In the genomic region with DNA sequence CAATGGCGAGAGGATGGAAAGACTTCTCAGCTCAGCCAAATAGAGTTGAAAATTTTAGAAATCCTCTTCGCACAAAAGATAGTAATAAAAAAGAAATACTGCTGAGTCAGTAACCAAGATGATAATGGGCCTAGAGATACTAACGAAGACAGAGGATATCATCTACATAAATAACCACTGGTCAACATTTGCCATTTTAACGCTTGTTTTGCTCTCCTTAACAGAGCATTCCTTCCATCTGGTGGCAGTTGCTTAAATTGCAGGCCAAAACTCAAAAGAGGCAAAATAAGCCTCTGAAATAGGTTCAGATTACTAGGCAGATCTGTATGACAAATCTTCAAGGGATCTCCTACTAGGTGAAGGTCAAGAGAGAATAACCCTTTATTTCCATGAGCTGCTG, we compare ENCODE assay signal across 9 cellular contexts. TPM values are rescaled to one million over a fixed set of nuclear protein-coding genes. Genes with fewer than 3 reads are reported as not detected.
A peak's percentile ranks its signal among the peaks of the same experiment; 100 is the strongest.
DNase-seq lines count a peak whose midpoint lies in the region; ATAC-seq, FAIRE-seq and TF ChIP-seq lines count a peak whose summit lies in the region.
"Had no signal": no experiment of that assay in that cellular context is flagged by ENCODE, and none has a peak within 500 bp of the region (broad histone marks: within the 10 kb centered on the region; RNA-seq: fewer than 3 reads in every experiment).

No MANE protein-coding gene starts in this region.

- H3K4me3 ChIP-seq in H1 (ENCODE audit: extremely low read depth in 1 of 4, insufficient read depth in 2 of 4, low read depth in 3 of 4, low read length in 4 of 4) (no peak overlapping the region), psoas muscle (no peak overlapping the region)

- no peak overlapping the region for H3K4ac ChIP-seq in H1 (replicated peaks; ENCODE audit: insufficient read length, low read depth, low read length)

- H3K27me3 ChIP-seq in H1 (replicated peaks in 1 of 4; ENCODE audit: control insufficient read depth in 3 of 4, extremely low read depth in 1 of 4, insufficient read depth in 3 of 4, low read length in 3 of 4) = no peaks in the 10 kb centered on the region
- no peaks in the 10 kb centered on the region for H3K27me3 ChIP-seq in psoas muscle (ENCODE audit: insufficient read depth in 3 of 3, low read length in 2 of 3)

- H2BK20ac ChIP-seq in H1 (ENCODE audit: low read length) = no peak overlapping the region

- peak in 2 of 3 experiments; percentile 44 to 57; a peak in 3 of 4 replicates for TF ChIP-seq CTCF in H1 (IDR thresholded peaks at IDR 0.05; ENCODE audit: control extremely low read depth in 1 of 3, insufficient read depth in 1 of 3, low read depth in 1 of 3, low read length in 3 of 3)
- TF ChIP-seq CTCF in psoas muscle (IDR thresholded peaks at IDR 0.05) = peak; percentile 18

- H3K36me3 ChIP-seq in H1 (ENCODE audit: control insufficient read depth in 2 of 4, insufficient read depth in 4 of 4, low read length in 3 of 4) (peaks cover 0 to 9% (median 0%) of the 10 kb centered on the region in 4 experiments; a peak in 2 of 8 replicates), psoas muscle (ENCODE audit: insufficient read depth in 1 of 2, low read depth in 1 of 2) (no peaks in the 10 kb centered on the region)

- 64% methylated on average over 4 of the region's 4 CpGs; no CpG with 5 or more reads in 1 of the 2 experiments for WGBS in H1 (ENCODE audit: extremely low coverage in 1 of 2, insufficient coverage in 1 of 2, insufficient read length in 1 of 2, insufficient replicate concordance in 2 of 2, low coverage in 1 of 2, low lambda C conversion rate in 2 of 2, missing lambda C conversion rate in 1 of 2), 2 experiments
- 61 to 84% (median 77%) methylated on average over 4 of the region's 4 CpGs for WGBS in psoas muscle, 3 donors

- H2AK5ac ChIP-seq in H1 (ENCODE audit: low read depth, low read length) = no peak overlapping the region

- no peaks in the 10 kb centered on the region for H4K20me1 ChIP-seq in H1 (replicated peaks in 1 of 2; ENCODE audit: control insufficient read depth in 1 of 2, insufficient read depth in 2 of 2, low read length in 2 of 2)

- H3K56ac ChIP-seq in H1 (replicated peaks; ENCODE audit: insufficient read length, low read depth, low read length) = no peak overlapping the region

- no peaks in the 10 kb centered on the region for H3K79me1 ChIP-seq in H1 (ENCODE audit: low read depth, low read length)

- TF ChIP-seq EP300 in H1 (IDR thresholded peaks at IDR 0.05; ENCODE audit: borderline replicate concordance in 1 of 2, low read depth in 2 of 2, low read length in 2 of 2) = no peak

- H2BK120ac ChIP-seq in H1 (replicated peaks; ENCODE audit: low read depth, low read length) = no peak overlapping the region

- no peak overlapping the region for H3K4me2 ChIP-seq in H1 (ENCODE audit: insufficient read depth in 1 of 2, low read depth in 2 of 2, low read length in 2 of 2)

- no peaks in the 10 kb centered on the region for H3K79me2 ChIP-seq in H1 (ENCODE audit: control insufficient read depth in 1 of 2, insufficient read depth in 2 of 2, low read length in 2 of 2)

- H3K18ac ChIP-seq in H1 (ENCODE audit: extremely low read depth, low read length) = no peak overlapping the region

- CTCF ChIA-PET in H1 (lab: Charles Lee; ENCODE audit: partially characterized antibody) = interaction anchor here (0.7 to 1.4 kb wide), 10 partner anchors 8 to 1003 kb away, joined by 3 to 5 read pairs (median 3); a partner anchor contains a TSS

- no peak overlapping the region for H2AFZ ChIP-seq in H1 (ENCODE audit: low read length)

- peak; percentile 0 for DNase-seq in NCI-H1436 (lab: John Stamatoyannopoulos, UW)
- DNase-seq in NCI-H1436 treated with DMSO at 0.1 percent for 48 hours (lab: John Stamatoyannopoulos, UW) = no peak
- DNase-seq in NAMALWA (ENCODE audit: low spot score) = peak; percentile 31
- DNase-seq in H1 (ENCODE audit: low read depth in 1 of 2, low spot score in 2 of 2) = peak in 1 of 2 experiments; percentile 44
- DNase-seq in psoas muscle = no peak
- DNase-seq in NCI-H1048 (lab: John Stamatoyannopoulos, UW) = no peak
- DNase-seq: activated CD4-positive, alpha-beta T cell treated with anti-CD3 and anti-CD28 coated beads, Interleukin-2, amount 10 ng/mL, durations not matched to agents 7 days and 5 days had no signal

- no peak overlapping the region for H3K14ac ChIP-seq in H1 (ENCODE audit: insufficient read length)

- no peaks in the 10 kb centered on the region for H3K23me2 ChIP-seq in H1 (ENCODE audit: low read depth, low read length)

- H3K9ac ChIP-seq in H1 (replicated peaks in 1 of 4; ENCODE audit: extremely low read depth in 1 of 4, low read depth in 3 of 4, low read length in 3 of 4) = no peak overlapping the region

- intact Hi-C loops in psoas muscle (cut with DNase I) = loop anchor here in 1 of 2 donors (10.0 kb wide), 1 partner anchor 1035 kb away; no protein-coding TSS in a partner anchor

- no peak overlapping the region for H4K8ac ChIP-seq in H1 (ENCODE audit: extremely low read depth, insufficient read depth, low read length)

- H4K91ac ChIP-seq in H1 (replicated peaks; ENCODE audit: insufficient read length, low read length) = no peak overlapping the region

- no peak overlapping the region for H2BK12ac ChIP-seq in H1 (ENCODE audit: low read depth, low read length)

- H3K4me1 ChIP-seq in H1 (replicated peaks in 1 of 4; ENCODE audit: control insufficient read depth in 3 of 4, insufficient read depth in 4 of 4, low read length in 3 of 4) (no peaks in the 10 kb centered on the region; a peak in 1 of 7 replicates), psoas muscle (no peaks in the 10 kb centered on the region)

- FAIRE-seq in H1 (lab: Jason Lieb, UNC) = peak; percentile 81

- H2BK5ac ChIP-seq in H1 (ENCODE audit: low read depth, low read length) = no peak overlapping the region

- H3K27ac ChIP-seq in H1 (ENCODE audit: low read depth, low read length) = no peak overlapping the region
- no peak overlapping the region for H3K27ac ChIP-seq in psoas muscle

- no peaks in the 10 kb centered on the region for H3K9me3 ChIP-seq in H1 (ENCODE audit: insufficient read depth in 2 of 2, low read depth in 1 of 2, low read length in 1 of 2)
- H3K9me3 ChIP-seq in psoas muscle = peaks cover 5% of the 10 kb centered on the region

- no peak overlapping the region for H2BK15ac ChIP-seq in H1 (ENCODE audit: low read length)

- peak; percentile 67 to 72 for TF ChIP-seq RAD21 in H1 (IDR thresholded peaks at IDR 0.05 in 1 of 2, conservative IDR thresholded peaks at IDR 0.05 in 1 of 2; ENCODE audit: low read depth in 2 of 2, low read length in 2 of 2)

- ATAC-seq in psoas muscle (no peak), HG02938 (IDR thresholded peaks at IDR 0.05; ENCODE audit: unreplicated experiment) (no peak), GM18505 (IDR thresholded peaks at IDR 0.05; ENCODE audit: unreplicated experiment) (no peak)

- H4K5ac ChIP-seq in H1 (ENCODE audit: insufficient read length, low read depth, low read length) = no peak overlapping the region

- POLR2A ChIA-PET in H1 (lab: Charles Lee; ENCODE audit: partially characterized antibody) = interaction anchor here (0.8 kb wide), 1 partner anchor 43 kb away, joined by 3 read pairs; no protein-coding TSS in a partner anchor

- no peak for TF ChIP-seq POLR2A in H1 (IDR thresholded peaks at IDR 0.05; ENCODE audit: control extremely low read depth in 1 of 2, low read depth in 2 of 2, low read length in 2 of 2)
- no peak for TF ChIP-seq POLR2A in GM18505 (IDR thresholded peaks at IDR 0.05; ENCODE audit: borderline replicate concordance, extremely low read depth, insufficient read depth, insufficient read length)

- H3K23ac ChIP-seq in H1 (ENCODE audit: insufficient read length) = no peak overlapping the region

TF ChIP-seq in H1, 55 proteins besides CTCF, POLR2A, EP300 and RAD21:
- TF ChIP-seq POLR2AphosphoS5 (IDR thresholded peaks at IDR 0.05; ENCODE audit: low read depth, low read length) = no peak
- no peak for TF ChIP-seq NRF1 (IDR thresholded peaks at IDR 0.05; ENCODE audit: low read depth, low read length)
- peak; percentile 33; the same call in 1 of the 2 replicates for TF ChIP-seq MAFK (IDR thresholded peaks at IDR 0.05; ENCODE audit: low read depth, low read length)
- TF ChIP-seq CBX5 (IDR thresholded peaks at IDR 0.05; ENCODE audit: low read depth, low read length) = no peak
TF ChIP-seq in H1: peak in this region for 1.

RNA-seq across cellular contexts. Expression of a gene that starts 51.7 kb away (rescaled TPM):
- 0.71 and 0.96 TPM in 2 replicates for total RNA-seq in H1 (2021; fragmentation: NEBNext Ultra II Directional; extraction: Animal tissue kit (Norgen Biotek cat#: 25700))
- polyA plus RNA-seq in H1 (2011; rRNA removed) (0.09 and 0.30 TPM in 2 replicates), psoas muscle (under 1 TPM in 1 of 3 donors, not detected in 2; 0.31 TPM)
- 0.50 TPM for polyA plus RNA-seq in H1 (2011; cell fraction: cytosol; rRNA removed)
- 0.34 TPM for polyA plus RNA-seq in H1 (2011; cell fraction: nucleus; rRNA removed)
- 0.23 to 0.81 TPM (median 0.38 TPM) in 4 replicates for polyA plus RNA-seq in H1 (2012, experiment 1 of 2)
- 0.10 TPM for polyA plus RNA-seq in H1 (2012, experiment 2 of 2)
- polyA plus RNA-seq in H1 (2013, experiment 1 of 2) = 0.69 TPM
- polyA plus RNA-seq in H1 (2013, experiment 2 of 2) = 0.77 TPM
- 0.09 and 0.41 TPM in 2 replicates for polyA minus RNA-seq in H1 (2011; rRNA and poly(A)+ RNA removed)
- polyA minus RNA-seq in H1 (2011; cell fraction: cytosol; rRNA and poly(A)+ RNA removed) = not detected
- 0.70 TPM for polyA minus RNA-seq in H1 (2011; cell fraction: nucleus; rRNA and poly(A)+ RNA removed)
- total RNA-seq in psoas muscle = under 1 TPM in 1 of 4 donors, not detected in 3; 0.14 TPM

Comparison
In these comparisons a context has a peak if more than half of its experiments do, and no peak if none do; other contexts are left out.
1. DNase-seq: peak in NCI-H1436 (single experiment) and NAMALWA (single experiment); none in NCI-H1436 treated with DMSO at 0.1 percent for 48 hours (single experiment), psoas muscle (0 of 2) and NCI-H1048 (single experiment).